In genomic region chr1:150574260-150575071, GRCh38 we compare ENCODE assay signal across 8 cellular contexts. TPM values are rescaled to one million over a fixed set of nuclear protein-coding genes. Genes with fewer than 3 reads are reported as not detected.
DNase-seq lines count a peak whose midpoint lies in the region; ATAC-seq, FAIRE-seq and TF ChIP-seq lines count a peak whose summit lies in the region.

No MANE protein-coding gene starts in this region.

- POLR2A ChIA-PET in T-cell (lab: Charles Lee), result interaction anchor here (0.5 to 11.0 kb wide), 7 partner anchors 10 to 142 kb away, joined by 3 to 255 read pairs (median 6); partner anchors contain the start of genes ENSA (in 1 of the 2) and GOLPH3L (in 1 of the 2)

- ATAC-seq in T-cell (replicated peaks in 1 of 4) (no peak), GM21528 (IDR thresholded peaks at IDR 0.05; ENCODE audit: low FRiP score, unreplicated experiment) (no peak), GM21723 (IDR thresholded peaks at IDR 0.05; ENCODE audit: unreplicated experiment) (no peak)

- peak overlapping the region; percentile 86 for H3K4me3 ChIP-seq in fibroblast of mammary gland (ENCODE audit: control insufficient read depth, low read depth, low read length)
- H3K4me3 ChIP-seq in skeletal muscle tissue (ENCODE audit: low read length in 3 of 3), result peak overlapping the region; percentile 93 to 97 (median 96)
- H3K4me3 ChIP-seq in BE2C (ENCODE audit: low read depth, low read length), result no peak overlapping the region

- no peak for DNase-seq in GM12892 (ENCODE audit: insufficient read length)
- DNase-seq in T-cell, result no peak
- DNase-seq in fibroblast of mammary gland (ENCODE audit: low read depth), result peak; percentile 31
- DNase-seq in BE2C, result no peak
- DNase-seq in HuH-7.5 (ENCODE audit: low spot score), result no peak

- H3K9me3 ChIP-seq in skeletal muscle tissue (ENCODE audit: control insufficient read depth in 3 of 3, low read length in 3 of 3), result no peaks in the 10 kb centered on the region
- H3K9me3 ChIP-seq in BE2C, result no peaks in the 10 kb centered on the region

- H3K27me3 ChIP-seq in skeletal muscle tissue (ENCODE audit: control insufficient read depth in 3 of 3, insufficient read depth in 3 of 3, low read length in 3 of 3) (no peaks in the 10 kb centered on the region), BE2C (no peaks in the 10 kb centered on the region)

- H3K36me3 ChIP-seq in skeletal muscle tissue (ENCODE audit: control insufficient read depth in 3 of 3, insufficient read depth in 3 of 3, low read length in 3 of 3), result peaks cover 17 to 59% (median 50%) of the 10 kb centered on the region in 3 donors
- H3K36me3 ChIP-seq in BE2C, result peaks cover 74% of the 10 kb centered on the region

- H3K36me3 Mint-ChIP-seq in T-cell, result peaks cover 80% of the 10 kb centered on the region

- peak overlapping the region; percentile 100 for H3K27ac ChIP-seq in skeletal muscle tissue (ENCODE audit: low read depth, low read length)

- CTCF ChIA-PET in T-cell (lab: Charles Lee), result interaction anchor here (0.9 to 12.6 kb wide), 3 partner anchors 8 to 14 kb away, joined by 4 to 170 read pairs (median 8); no protein-coding TSS in a partner anchor

- peak overlapping the region; percentile 97 to 100 (median 100) for H3K9ac ChIP-seq in skeletal muscle tissue (ENCODE audit: low read depth in 1 of 3, low read length in 3 of 3)

- H3K4me1 ChIP-seq in skeletal muscle tissue (ENCODE audit: control insufficient read depth in 3 of 3, insufficient read depth in 3 of 3, low read length in 3 of 3) (peaks cover 31 to 52% (median 39%) of the 10 kb centered on the region in 3 donors), BE2C (no peaks in the 10 kb centered on the region)

- FAIRE-seq in GM12892 (lab: Jason Lieb, UNC), result no peak

- no peaks in the 10 kb centered on the region for H3K27me3 Mint-ChIP-seq in T-cell

- peak; percentile 37; the same call in 1 of the 2 replicates for TF ChIP-seq POLR2A in GM12892 (IDR thresholded peaks at IDR 0.05; ENCODE audit: low read depth, low read length)

- H3K9me3 Mint-ChIP-seq in T-cell, result no peaks in the 10 kb centered on the region

- peak overlapping the region; percentile 95 to 100 (median 99) for H3K4me3 Mint-ChIP-seq in T-cell

- no peak for TF ChIP-seq CTCF in fibroblast of mammary gland (conservative IDR thresholded peaks at IDR 0.05; ENCODE audit: control insufficient read depth, insufficient read depth, low read depth, low read length)
- no peak for TF ChIP-seq CTCF in BE2C (IDR thresholded peaks at IDR 0.05; ENCODE audit: low read depth, low read length)

- H3K4me1 Mint-ChIP-seq in T-cell, result peaks cover 57 to 63% (median 60%) of the 10 kb centered on the region in 3 donors

- H3K27ac Mint-ChIP-seq in T-cell, result peak overlapping the region; percentile 96 to 98

RNA-seq across cellular contexts. Expression of gene MCL1, which starts 4.9 kb away (rescaled TPM):
- polyA plus RNA-seq in GM12892 (2012; ENCODE audit: missing spikeins), result 112 TPM
- 100 to 1,000 TPM; 478 to 731 (median 517) TPM for total RNA-seq in T-cell
- total RNA-seq in skeletal muscle tissue, result 157 TPM
- polyA plus RNA-seq in BE2C (2012; ENCODE audit: insufficient read depth, insufficient read length, low read depth), result 88.9 TPM

RNA-seq across cellular contexts. Expression of gene ADAMTSL4, which starts 25.3 kb away (rescaled TPM):
- 0.49 TPM for polyA plus RNA-seq in GM12892 (2012; ENCODE audit: missing spikeins)
- total RNA-seq in T-cell (under 1 TPM; 0.26 to 0.66 (median 0.49) TPM), skeletal muscle tissue (12.0 TPM)
- 2.2 TPM for polyA plus RNA-seq in BE2C (2012; ENCODE audit: insufficient read depth, insufficient read length, low read depth)

RNA-seq across cellular contexts. Expression of gene ENSA, which starts 54.9 kb away (rescaled TPM):
- polyA plus RNA-seq in GM12892 (2012; ENCODE audit: missing spikeins), result 243 TPM
- total RNA-seq in T-cell (100 to 1,000 TPM; 108 to 158 (median 110) TPM), skeletal muscle tissue (63.7 TPM)
- 298 TPM for polyA plus RNA-seq in BE2C (2012; ENCODE audit: insufficient read depth, insufficient read length, low read depth)

RNA-seq across cellular contexts. Expression of gene FALEC, which starts 58.9 kb away (rescaled TPM):
- 1.00 TPM for polyA plus RNA-seq in GM12892 (2012; ENCODE audit: missing spikeins)
- total RNA-seq in T-cell, result under 1 TPM in 3 of 5 donors, not detected in 2; 0.49 to 0.85 (median 0.73) TPM
- total RNA-seq in skeletal muscle tissue, result not detected
- polyA plus RNA-seq in BE2C (2012; ENCODE audit: insufficient read depth, insufficient read length, low read depth), result not detected
